In the genomic region with DNA sequence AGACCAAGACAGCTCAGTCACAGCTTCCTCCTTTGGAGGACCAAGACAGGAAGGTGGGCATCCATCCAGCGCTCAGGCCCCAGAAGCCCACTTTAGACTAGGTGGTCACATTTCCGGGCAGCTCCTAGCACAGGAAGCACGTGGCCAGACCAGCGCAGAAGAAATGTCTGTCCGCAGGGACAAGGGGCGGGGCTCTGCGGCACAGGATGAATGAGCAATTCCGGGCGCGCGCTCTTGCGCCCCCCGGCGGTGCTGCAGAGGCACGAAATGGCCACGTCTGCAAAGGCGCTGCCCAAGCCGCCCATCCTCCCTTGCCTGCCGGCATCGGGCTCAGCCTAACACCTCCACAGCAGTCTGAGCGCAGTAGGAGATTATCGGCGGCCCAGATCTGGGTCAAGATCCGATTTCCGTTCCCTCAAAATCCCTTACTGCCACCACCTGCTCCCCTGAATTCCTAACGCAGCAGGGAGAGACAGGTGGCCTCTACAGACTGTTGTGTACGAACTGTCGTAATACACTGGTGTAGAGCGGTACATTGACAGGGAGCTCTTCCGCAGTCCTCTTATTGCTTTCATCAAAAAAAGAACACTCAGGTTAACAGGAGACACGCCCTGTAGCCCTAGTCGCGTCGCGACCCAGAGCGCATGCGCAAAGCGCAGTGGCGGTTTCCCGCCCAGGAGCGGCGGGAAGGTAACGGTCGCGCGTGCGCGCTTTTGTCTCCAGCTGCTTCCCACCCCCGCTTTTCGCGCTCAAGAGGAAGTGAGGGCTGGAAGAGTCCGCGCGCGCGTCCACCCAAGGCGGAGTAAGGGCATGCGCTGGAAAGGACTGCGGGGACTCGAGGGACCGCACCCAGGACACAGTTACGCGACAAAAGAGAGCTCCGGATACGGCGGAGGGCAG, we compare ENCODE assay signal across 1 cellular context.
TF ChIP-seq lines count a peak whose summit lies in the region.

No MANE protein-coding gene starts in this region.

TF ChIP-seq in K562, 482 proteins besides CTCF, POLR2A, EP300 and RAD21 (continued from another document and continues in another):
- TF ChIP-seq, protein P1, sequence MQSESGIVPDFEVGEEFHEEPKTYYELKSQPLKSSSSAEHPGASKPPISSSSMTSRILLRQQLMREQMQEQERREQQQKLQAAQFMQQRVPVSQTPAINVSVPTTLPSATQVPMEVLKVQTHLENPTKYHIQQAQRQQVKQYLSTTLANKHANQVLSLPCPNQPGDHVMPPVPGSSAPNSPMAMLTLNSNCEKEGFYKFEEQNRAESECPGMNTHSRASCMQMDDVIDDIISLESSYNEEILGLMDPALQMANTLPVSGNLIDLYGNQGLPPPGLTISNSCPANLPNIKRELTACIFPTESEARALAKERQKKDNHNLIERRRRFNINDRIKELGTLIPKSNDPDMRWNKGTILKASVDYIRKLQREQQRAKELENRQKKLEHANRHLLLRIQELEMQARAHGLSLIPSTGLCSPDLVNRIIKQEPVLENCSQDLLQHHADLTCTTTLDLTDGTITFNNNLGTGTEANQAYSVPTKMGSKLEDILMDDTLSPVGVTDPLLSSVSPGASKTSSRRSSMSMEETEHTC (IDR thresholded peaks at IDR 0.05): no peak
- TF ChIP-seq KHSRP (IDR thresholded peaks at IDR 0.05) (0 out of 2 replicates have a peak, but pooled peaks have one; percentile 9), SMARCA5 (IDR thresholded peaks at IDR 0.05) (peak; percentile 74), HOXB6 (CRISPR knock-in tag; IDR thresholded peaks at IDR 0.05; ENCODE audit: borderline replicate concordance) (no peak), DDX20 (tag; IDR thresholded peaks at IDR 0.05; ENCODE audit: low read depth) (no peak), CBX2 (IDR thresholded peaks at IDR 0.05; ENCODE audit: insufficient read depth, low read length, poor library complexity, severe bottlenecking) (no peak), ZBTB1 (CRISPR knock-in tag; IDR thresholded peaks at IDR 0.05; ENCODE audit: borderline replicate concordance, low read depth) (peak; percentile 61), ELF1 (tag; IDR thresholded peaks at IDR 0.05) (peak; percentile 84), SMARCA4 (IDR thresholded peaks at IDR 0.05) (no peak; the same call in 1 of the 2 replicates), SNRNP70 (optimal IDR thresholded peaks at IDR 0.05; ENCODE audit: low read depth, low read length) (no peak), TAF15 (IDR thresholded peaks at IDR 0.05; ENCODE audit: low read depth, low read length) (0 out of 2 replicates have a peak, but pooled peaks have one; percentile 79), ERF (CRISPR knock-in tag; IDR thresholded peaks at IDR 0.05) (peak; percentile 74), CHD2 (IDR thresholded peaks at IDR 0.05; ENCODE audit: low read depth, low read length) (peak; percentile 9), CBX8 (IDR thresholded peaks at IDR 0.05; ENCODE audit: borderline replicate concordance, extremely low read depth, low read depth, low read length, poor library complexity, severe bottlenecking) (no peak), GTF2E2 (tag; IDR thresholded peaks at IDR 0.05) (0 out of 2 replicates have a peak, but pooled peaks have one; percentile 9), ZNF146 (CRISPR knock-in tag; IDR thresholded peaks at IDR 0.05; ENCODE audit: unreplicated experiment) (no peak), SLC30A9 (CRISPR knock-in tag; IDR thresholded peaks at IDR 0.05) (no peak), HNRNPLL (IDR thresholded peaks at IDR 0.05; ENCODE audit: low read depth, low read length, poor library complexity, severe bottlenecking) (no peak), TGIF2 (CRISPR knock-in tag; IDR thresholded peaks at IDR 0.05) (peak; percentile 84; the same call in 1 of the 2 replicates), TCFL5 (CRISPR knock-in tag; conservative IDR thresholded peaks at IDR 0.05) (no peak; the same call in 1 of the 2 replicates), RFX7 (CRISPR knock-in tag; IDR thresholded peaks at IDR 0.05) (no peak), TCF3 (CRISPR knock-in tag; IDR thresholded peaks at IDR 0.05) (peak; percentile 39), NBN (IDR thresholded peaks at IDR 0.05; ENCODE audit: low read depth) (peak; percentile 73; the same call in 1 of the 2 replicates), TEAD2 (tag; IDR thresholded peaks at IDR 0.05) (no peak), ATF7 (IDR thresholded peaks at IDR 0.05) (peak; percentile 76), NCOA4 (IDR thresholded peaks at IDR 0.05; ENCODE audit: partially characterized antibody) (no peak)
- TF ChIP-seq, protein P2, sequence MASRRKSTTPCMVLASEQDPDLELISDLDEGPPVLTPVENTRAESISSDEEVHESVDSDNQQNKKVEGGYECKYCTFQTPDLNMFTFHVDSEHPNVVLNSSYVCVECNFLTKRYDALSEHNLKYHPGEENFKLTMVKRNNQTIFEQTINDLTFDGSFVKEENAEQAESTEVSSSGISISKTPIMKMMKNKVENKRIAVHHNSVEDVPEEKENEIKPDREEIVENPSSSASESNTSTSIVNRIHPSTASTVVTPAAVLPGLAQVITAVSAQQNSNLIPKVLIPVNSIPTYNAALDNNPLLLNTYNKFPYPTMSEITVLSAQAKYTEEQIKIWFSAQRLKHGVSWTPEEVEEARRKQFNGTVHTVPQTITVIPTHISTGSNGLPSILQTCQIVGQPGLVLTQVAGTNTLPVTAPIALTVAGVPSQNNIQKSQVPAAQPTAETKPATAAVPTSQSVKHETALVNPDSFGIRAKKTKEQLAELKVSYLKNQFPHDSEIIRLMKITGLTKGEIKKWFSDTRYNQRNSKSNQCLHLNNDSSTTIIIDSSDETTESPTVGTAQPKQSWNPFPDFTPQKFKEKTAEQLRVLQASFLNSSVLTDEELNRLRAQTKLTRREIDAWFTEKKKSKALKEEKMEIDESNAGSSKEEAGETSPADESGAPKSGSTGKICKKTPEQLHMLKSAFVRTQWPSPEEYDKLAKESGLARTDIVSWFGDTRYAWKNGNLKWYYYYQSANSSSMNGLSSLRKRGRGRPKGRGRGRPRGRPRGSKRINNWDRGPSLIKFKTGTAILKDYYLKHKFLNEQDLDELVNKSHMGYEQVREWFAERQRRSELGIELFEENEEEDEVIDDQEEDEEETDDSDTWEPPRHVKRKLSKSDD (conservative IDR thresholded peaks at IDR 0.05; ENCODE audit: low read length): peak; percentile 83
- TF ChIP-seq, protein P3, sequence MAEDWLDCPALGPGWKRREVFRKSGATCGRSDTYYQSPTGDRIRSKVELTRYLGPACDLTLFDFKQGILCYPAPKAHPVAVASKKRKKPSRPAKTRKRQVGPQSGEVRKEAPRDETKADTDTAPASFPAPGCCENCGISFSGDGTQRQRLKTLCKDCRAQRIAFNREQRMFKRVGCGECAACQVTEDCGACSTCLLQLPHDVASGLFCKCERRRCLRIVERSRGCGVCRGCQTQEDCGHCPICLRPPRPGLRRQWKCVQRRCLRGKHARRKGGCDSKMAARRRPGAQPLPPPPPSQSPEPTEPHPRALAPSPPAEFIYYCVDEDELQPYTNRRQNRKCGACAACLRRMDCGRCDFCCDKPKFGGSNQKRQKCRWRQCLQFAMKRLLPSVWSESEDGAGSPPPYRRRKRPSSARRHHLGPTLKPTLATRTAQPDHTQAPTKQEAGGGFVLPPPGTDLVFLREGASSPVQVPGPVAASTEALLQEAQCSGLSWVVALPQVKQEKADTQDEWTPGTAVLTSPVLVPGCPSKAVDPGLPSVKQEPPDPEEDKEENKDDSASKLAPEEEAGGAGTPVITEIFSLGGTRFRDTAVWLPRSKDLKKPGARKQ (CRISPR knock-in tag; IDR thresholded peaks at IDR 0.05): no peak
- TF ChIP-seq, protein P4, sequence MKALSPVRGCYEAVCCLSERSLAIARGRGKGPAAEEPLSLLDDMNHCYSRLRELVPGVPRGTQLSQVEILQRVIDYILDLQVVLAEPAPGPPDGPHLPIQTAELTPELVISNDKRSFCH (CRISPR knock-in tag; IDR thresholded peaks at IDR 0.05): no peak
- TF ChIP-seq, protein P4 (tag; IDR thresholded peaks at IDR 0.05): 0 out of 2 replicates have a peak, but pooled peaks have one; percentile 18
- TF ChIP-seq, protein P5, sequence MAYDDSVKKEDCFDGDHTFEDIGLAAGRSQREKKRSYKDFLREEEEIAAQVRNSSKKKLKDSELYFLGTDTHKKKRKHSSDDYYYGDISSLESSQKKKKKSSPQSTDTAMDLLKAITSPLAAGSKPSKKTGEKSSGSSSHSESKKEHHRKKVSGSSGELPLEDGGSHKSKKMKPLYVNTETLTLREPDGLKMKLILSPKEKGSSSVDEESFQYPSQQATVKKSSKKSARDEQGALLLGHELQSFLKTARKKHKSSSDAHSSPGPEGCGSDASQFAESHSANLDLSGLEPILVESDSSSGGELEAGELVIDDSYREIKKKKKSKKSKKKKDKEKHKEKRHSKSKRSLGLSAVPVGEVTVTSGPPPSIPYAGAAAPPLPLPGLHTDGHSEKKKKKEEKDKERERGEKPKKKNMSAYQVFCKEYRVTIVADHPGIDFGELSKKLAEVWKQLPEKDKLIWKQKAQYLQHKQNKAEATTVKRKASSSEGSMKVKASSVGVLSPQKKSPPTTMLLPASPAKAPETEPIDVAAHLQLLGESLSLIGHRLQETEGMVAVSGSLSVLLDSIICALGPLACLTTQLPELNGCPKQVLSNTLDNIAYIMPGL (CRISPR knock-in tag; IDR thresholded peaks at IDR 0.05): peak; percentile 90; the same call in 1 of the 2 replicates
- TF ChIP-seq, protein P6, sequence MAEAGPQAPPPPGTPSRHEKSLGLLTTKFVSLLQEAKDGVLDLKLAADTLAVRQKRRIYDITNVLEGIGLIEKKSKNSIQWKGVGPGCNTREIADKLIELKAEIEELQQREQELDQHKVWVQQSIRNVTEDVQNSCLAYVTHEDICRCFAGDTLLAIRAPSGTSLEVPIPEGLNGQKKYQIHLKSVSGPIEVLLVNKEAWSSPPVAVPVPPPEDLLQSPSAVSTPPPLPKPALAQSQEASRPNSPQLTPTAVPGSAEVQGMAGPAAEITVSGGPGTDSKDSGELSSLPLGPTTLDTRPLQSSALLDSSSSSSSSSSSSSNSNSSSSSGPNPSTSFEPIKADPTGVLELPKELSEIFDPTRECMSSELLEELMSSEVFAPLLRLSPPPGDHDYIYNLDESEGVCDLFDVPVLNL (CRISPR knock-in tag; IDR thresholded peaks at IDR 0.05; ENCODE audit: low read depth): peak; percentile 93
- TF ChIP-seq, protein P7, sequence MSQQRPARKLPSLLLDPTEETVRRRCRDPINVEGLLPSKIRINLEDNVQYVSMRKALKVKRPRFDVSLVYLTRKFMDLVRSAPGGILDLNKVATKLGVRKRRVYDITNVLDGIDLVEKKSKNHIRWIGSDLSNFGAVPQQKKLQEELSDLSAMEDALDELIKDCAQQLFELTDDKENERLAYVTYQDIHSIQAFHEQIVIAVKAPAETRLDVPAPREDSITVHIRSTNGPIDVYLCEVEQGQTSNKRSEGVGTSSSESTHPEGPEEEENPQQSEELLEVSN (IDR thresholded peaks at IDR 0.05; ENCODE audit: borderline replicate concordance in 1 of 2, extremely low read depth in 1 of 2, insufficient read depth in 1 of 2, insufficient read length in 1 of 2, low read depth in 1 of 2, low read length in 1 of 2, poor library complexity in 1 of 2, severe bottlenecking in 1 of 2): peak; percentile 98 to 99
- TF ChIP-seq, protein P8, sequence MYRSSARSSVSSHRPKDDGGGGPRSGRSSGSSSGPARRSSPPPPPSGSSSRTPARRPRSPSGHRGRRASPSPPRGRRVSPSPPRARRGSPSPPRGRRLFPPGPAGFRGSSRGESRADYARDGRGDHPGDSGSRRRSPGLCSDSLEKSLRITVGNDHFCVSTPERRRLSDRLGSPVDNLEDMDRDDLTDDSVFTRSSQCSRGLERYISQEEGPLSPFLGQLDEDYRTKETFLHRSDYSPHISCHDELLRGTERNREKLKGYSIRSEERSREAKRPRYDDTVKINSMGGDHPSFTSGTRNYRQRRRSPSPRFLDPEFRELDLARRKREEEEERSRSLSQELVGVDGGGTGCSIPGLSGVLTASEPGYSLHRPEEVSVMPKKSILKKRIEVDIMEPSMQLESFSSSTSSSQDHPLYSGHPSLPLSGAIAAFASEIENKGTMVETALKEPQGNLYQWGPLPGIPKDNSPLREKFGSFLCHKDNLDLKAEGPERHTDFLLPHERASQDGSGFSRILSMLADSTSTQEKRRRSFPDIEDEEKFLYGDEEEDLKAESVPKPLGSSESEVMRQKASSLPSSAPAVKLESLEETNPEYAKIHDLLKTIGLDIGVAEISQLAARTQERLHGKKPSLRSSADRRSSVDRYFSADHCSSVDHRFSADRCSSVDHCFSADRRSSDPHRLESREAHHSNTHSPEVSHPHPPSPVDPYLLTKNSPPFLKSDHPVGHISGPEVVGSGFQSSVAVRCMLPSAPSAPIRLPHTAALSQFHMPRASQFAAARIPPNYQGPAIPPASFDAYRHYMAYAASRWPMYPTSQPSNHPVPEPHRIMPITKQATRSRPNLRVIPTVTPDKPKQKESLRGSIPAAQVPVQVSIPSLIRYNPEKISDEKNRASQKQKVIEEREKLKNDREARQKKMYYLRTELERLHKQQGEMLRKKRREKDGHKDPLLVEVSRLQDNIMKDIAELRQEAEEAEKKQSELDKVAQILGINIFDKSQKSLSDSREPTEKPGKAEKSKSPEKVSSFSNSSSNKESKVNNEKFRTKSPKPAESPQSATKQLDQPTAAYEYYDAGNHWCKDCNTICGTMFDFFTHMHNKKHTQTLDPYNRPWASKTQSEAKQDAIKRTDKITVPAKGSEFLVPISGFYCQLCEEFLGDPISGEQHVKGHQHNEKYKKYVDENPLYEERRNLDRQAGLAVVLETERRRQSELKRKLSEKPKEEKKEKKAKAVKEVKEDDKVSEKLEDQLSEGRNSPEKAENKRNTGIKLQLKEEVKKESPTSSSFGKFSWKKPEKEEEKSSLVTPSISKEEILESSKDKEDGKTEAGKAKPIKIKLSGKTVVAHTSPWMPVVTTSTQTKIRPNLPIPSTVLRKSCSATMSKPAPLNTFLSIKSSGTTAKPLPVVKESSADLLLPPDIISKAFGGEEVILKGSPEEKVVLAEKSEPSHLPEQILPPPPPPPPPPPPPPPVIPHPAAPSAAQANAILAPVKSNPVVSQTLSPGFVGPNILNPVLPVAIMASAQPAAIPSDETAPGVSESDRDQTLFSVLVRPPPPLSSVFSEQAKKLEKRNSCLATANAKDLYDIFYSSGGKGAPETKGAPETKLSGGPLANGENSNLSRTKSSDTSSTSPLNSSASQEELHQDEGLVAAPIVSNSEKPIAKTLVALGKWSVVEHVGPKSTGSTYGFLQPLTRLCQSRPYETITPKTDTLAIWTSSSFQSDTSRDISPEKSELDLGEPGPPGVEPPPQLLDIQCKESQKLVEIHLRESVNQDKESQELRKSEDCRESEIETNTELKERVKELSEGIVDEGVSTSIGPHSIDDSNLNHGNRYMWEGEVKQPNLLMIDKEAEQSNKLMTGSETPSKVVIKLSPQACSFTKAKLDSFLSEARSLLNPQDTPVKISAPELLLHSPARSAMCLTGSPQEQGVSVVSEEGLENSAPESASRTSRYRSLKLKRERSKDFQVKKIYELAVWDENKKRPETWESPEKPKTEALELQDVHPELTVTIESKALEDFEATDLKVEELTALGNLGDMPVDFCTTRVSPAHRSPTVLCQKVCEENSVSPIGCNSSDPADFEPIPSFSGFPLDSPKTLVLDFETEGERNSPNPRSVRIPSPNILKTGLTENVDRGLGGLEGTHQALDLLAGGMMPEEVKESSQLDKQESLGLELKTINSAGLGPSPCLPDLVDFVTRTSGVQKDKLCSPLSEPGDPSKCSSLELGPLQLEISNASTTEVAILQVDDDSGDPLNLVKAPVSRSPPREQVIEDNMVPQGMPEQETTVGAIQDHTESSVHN (IDR thresholded peaks at IDR 0.05; ENCODE audit: borderline replicate concordance in 1 of 2, low read depth in 1 of 2): peak in 1 of 2 experiments; percentile 46; a peak in 1 of 4 replicates
